In the genomic region with DNA sequence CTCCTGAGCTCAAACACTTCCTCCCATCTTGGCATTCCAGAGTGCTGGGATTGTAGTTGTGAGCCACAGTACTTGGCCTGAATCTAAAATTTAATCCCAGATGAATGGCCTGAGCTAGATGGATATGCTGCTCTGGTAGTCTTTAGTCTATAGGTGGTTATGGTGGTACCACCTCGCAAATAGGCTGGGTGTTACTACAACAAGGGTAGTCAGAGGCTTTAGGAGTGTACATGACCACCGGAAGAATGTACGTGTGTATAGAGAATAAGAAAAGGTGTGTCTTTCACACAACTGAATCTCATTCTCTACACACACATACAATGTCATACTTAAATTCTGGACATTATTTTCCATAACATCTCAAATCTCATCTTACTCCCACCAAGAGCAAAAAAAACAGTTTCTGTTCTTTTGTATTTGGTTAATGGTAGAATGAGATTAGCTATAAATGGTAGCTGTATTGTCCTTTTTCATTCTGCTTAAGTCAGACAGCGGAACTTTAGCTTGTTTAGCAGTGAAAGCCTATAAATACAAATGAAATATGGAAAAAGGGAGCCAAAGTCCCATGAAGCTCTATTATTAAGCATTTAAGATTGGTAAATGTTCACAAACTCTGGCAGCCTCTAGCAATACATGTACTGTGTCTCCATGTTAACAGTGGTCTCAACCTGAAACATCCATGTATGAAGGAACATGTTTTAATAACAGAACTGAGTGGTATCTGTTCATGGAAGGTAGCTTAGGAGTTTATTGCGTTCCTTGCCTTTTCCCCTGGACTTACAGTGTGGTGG, we compare ENCODE assay signal across 15 cellular contexts. TPM values are rescaled to one million over a fixed set of nuclear protein-coding genes. Genes with fewer than 3 reads are reported as not detected.
DNase-seq lines count a peak whose midpoint lies in the region; ATAC-seq, FAIRE-seq and TF ChIP-seq lines count a peak whose summit lies in the region.
"Had no signal": no experiment of that assay in that cellular context is flagged by ENCODE, and none has a peak within 500 bp of the region (broad histone marks: within the 10 kb centered on the region; RNA-seq: fewer than 3 reads in every experiment).

No MANE protein-coding gene starts in this region.

- H3K27me3 ChIP-seq in BLaER1 treated with 17β-estradiol and CSF1 and Interleukin-3, amounts not matched to agents 10 nM and 100 nM, result no peaks in the 10 kb centered on the region
- no peaks in the 10 kb centered on the region for H3K27me3 ChIP-seq in brain microvascular endothelial cell (replicated peaks)

- H3K9me3 Mint-ChIP-seq in activated naive CD8-positive, alpha-beta T cell (ENCODE audit: low read depth), result no peaks in the 10 kb centered on the region
- no peaks in the 10 kb centered on the region for H3K9me3 Mint-ChIP-seq in naive B cell

- in situ Hi-C loops in brain microvascular endothelial cell (cut with HindIII; ENCODE audit: low pct_ligation_motif_present, low sequenced_read_pairs), result no loop called here

- H3K4me3 Mint-ChIP-seq in activated naive CD8-positive, alpha-beta T cell, result peak overlapping the region; percentile 8
- H3K4me3 Mint-ChIP-seq in naive B cell, result peak overlapping the region in 5 of 8 donors; percentile 0 to 91 (median 31)

- H3K9ac ChIP-seq in BLaER1 treated with 17β-estradiol and CSF1 and Interleukin-3, amounts not matched to agents 10 nM and 100 nM, result peak overlapping the region; percentile 8 to 87 (median 75); a peak in 17 of 22 replicates

- peaks cover 21% of the 10 kb centered on the region for H3K36me3 Mint-ChIP-seq in activated naive CD8-positive, alpha-beta T cell
- peaks cover 0 to 6% of the 10 kb centered on the region in 2 donors for H3K36me3 Mint-ChIP-seq in naive B cell

- H3K4me1 Mint-ChIP-seq in activated naive CD8-positive, alpha-beta T cell (ENCODE audit: low read depth), result peaks cover 94% of the 10 kb centered on the region
- H3K4me1 Mint-ChIP-seq in naive B cell, result peaks cover 67 to 95% (median 83%) of the 10 kb centered on the region in 3 donors

- peak overlapping the region in 3 of 10 experiments; percentile 2 to 30 (median 21); a peak in 4 of 20 replicates for H3K4me3 ChIP-seq in BLaER1 treated with 17β-estradiol and CSF1 and Interleukin-3, amounts not matched to agents 10 nM and 100 nM
- no peak overlapping the region for H3K4me3 ChIP-seq in brain microvascular endothelial cell (ENCODE audit: low read depth, low read length)
- H3K4me3 ChIP-seq: HAP-1 had no signal

- TF ChIP-seq POLR2A in GM12892 (IDR thresholded peaks at IDR 0.05; ENCODE audit: low read depth, low read length), result no peak

- FAIRE-seq in GM12892 (lab: Jason Lieb, UNC), result peak; percentile 46

- peaks cover 0 to 100% (median 0%) of the 10 kb centered on the region in 11 experiments; a peak in 9 of 22 replicates for H4K20me1 ChIP-seq in BLaER1 treated with 17β-estradiol and CSF1 and Interleukin-3, amounts not matched to agents 10 nM and 100 nM

- DNase-seq in GM12892 (ENCODE audit: insufficient read length), result no peak
- no peak for DNase-seq in naive B cell
- no peak for DNase-seq in GF-D8 (lab: John Stamatoyannopoulos, UW)
- no peak for DNase-seq in brain microvascular endothelial cell
- DNase-seq in CD1c-positive myeloid dendritic cell (ENCODE audit: extremely low spot score), result no peak
- no peak for DNase-seq in NCI-H226
- DNase-seq: activated naive CD4-positive, alpha-beta T cell treated with anti-CD3 and anti-CD28 coated beads, Interleukin-2, amount 50 U/mL, for 16 hours; cortex of kidney; midbrain; NCI-H2171 treated with DMSO at 0.1 percent for 48 hours; stimulated activated CD4-positive, alpha-beta T cell treated with anti-CD3 and anti-CD28 coated beads, Interleukin-1b, Interleukin-23, amount 100 ng/mL, for 48 hours had no signal

- no peak for ATAC-seq in naive B cell (ENCODE audit: low read depth in 2 of 2)
- ATAC-seq: SK-N-SH treated with all-trans-retinoic acid at 6 μM for 48 hours had no signal

- H3K4me2 ChIP-seq in BLaER1 treated with 17β-estradiol and CSF1 and Interleukin-3, amounts not matched to agents 10 nM and 100 nM, result peak overlapping the region; percentile 16 to 100 (median 91); a peak in 19 of 22 replicates

- peak overlapping the region; percentile 94 for H3K27ac Mint-ChIP-seq in activated naive CD8-positive, alpha-beta T cell
- peak overlapping the region; percentile 79 to 94 (median 88) for H3K27ac Mint-ChIP-seq in naive B cell

- H3K27ac ChIP-seq in BLaER1 treated with 17β-estradiol and CSF1 and Interleukin-3, amounts not matched to agents 10 nM and 100 nM, result peak overlapping the region in 10 of 11 experiments; percentile 88 to 99 (median 97); a peak in 21 of 22 replicates
- no peak overlapping the region for H3K27ac ChIP-seq in brain microvascular endothelial cell

- H3K4me1 ChIP-seq in BLaER1 treated with 17β-estradiol and CSF1 and Interleukin-3, amounts not matched to agents 10 nM and 100 nM, result peaks cover 62 to 100% (median 96%) of the 10 kb centered on the region in 10 experiments
- H3K4me1 ChIP-seq: HAP-1 had no signal

- H3K36me3 ChIP-seq in BLaER1 treated with 17β-estradiol and CSF1 and Interleukin-3, amounts not matched to agents 10 nM and 100 nM, result peaks cover 56 to 95% (median 81%) of the 10 kb centered on the region in 11 experiments
- peaks cover 39% of the 10 kb centered on the region for H3K36me3 ChIP-seq in brain microvascular endothelial cell (replicated peaks)

- no peaks in the 10 kb centered on the region for H3K9me3 ChIP-seq in BLaER1 treated with 17β-estradiol and CSF1 and Interleukin-3, amounts not matched to agents 10 nM and 100 nM (replicated peaks in 1 of 11)
- H3K9me3 ChIP-seq: HAP-1 had no signal

- H3K27me3 Mint-ChIP-seq in activated naive CD8-positive, alpha-beta T cell, result no peaks in the 10 kb centered on the region
- no peaks in the 10 kb centered on the region for H3K27me3 Mint-ChIP-seq in naive B cell

- no peak for TF ChIP-seq CTCF in brain microvascular endothelial cell (IDR thresholded peaks at IDR 0.05; ENCODE audit: low read depth, low read length, missing control alignments)

RNA-seq across cellular contexts. Expression of a gene that starts 16.2 kb away (rescaled TPM):
- polyA plus RNA-seq in GM12892 (2012; ENCODE audit: missing spikeins), result 311 TPM
- polyA plus RNA-seq in naive B cell (ENCODE audit: low read depth in 6 of 6), result 100 to 1,000 TPM; 550 to 750 (median 592) TPM

RNA-seq across cellular contexts. Expression of a gene that starts 40.3 kb away (rescaled TPM):
- 72.1 TPM for polyA plus RNA-seq in GM12892 (2012; ENCODE audit: missing spikeins)
- polyA plus RNA-seq in naive B cell (ENCODE audit: low read depth in 6 of 6), result 100 to 1,000 TPM; 110 to 213 (median 133) TPM
